In genomic region chr14:22226381-22226780, GRCh38 we compare ENCODE assay signal across 8 cellular contexts.
A peak's percentile ranks its signal among the peaks of the same experiment; 100 is the strongest.
DNase-seq lines count a peak whose midpoint lies in the region; ATAC-seq and TF ChIP-seq lines count a peak whose summit lies in the region.

No MANE protein-coding gene starts in this region.

- peak; percentile 75 for ATAC-seq in naive thymus-derived CD4-positive, alpha-beta T cell
- no peak for ATAC-seq in HG02623 (IDR thresholded peaks at IDR 0.05; ENCODE audit: unreplicated experiment)

- no peaks in the 10 kb centered on the region for H3K79me2 ChIP-seq in MM.1S (ENCODE audit: low read length)

- TF ChIP-seq CTCF in MM.1S (IDR thresholded peaks at IDR 0.05; ENCODE audit: low read length) = peak; percentile 43

- POLR2A ChIA-PET in naive thymus-derived CD4-positive, alpha-beta T cell (lab: Charles Lee) = interaction anchor here (1.3 to 1.8 kb wide), 4 partner anchors 54 to 336 kb away, joined by 3 to 5 read pairs (median 4); no protein-coding TSS in a partner anchor

- H3K36me3 Mint-ChIP-seq in naive thymus-derived CD4-positive, alpha-beta T cell = peaks cover 0 to 1% (median 0%) of the 10 kb centered on the region in 5 donors

- no peak overlapping the region for H3K4me2 ChIP-seq in MM.1S (ENCODE audit: low read depth, low read length)

- no peaks in the 10 kb centered on the region for H3K9me2 ChIP-seq in MM.1S (replicated peaks; ENCODE audit: insufficient read depth, low read length)

- no peaks in the 10 kb centered on the region for H4K20me1 ChIP-seq in MM.1S (ENCODE audit: insufficient read depth, low read length)

- no peaks in the 10 kb centered on the region for H3K9me3 ChIP-seq in MM.1S (replicated peaks; ENCODE audit: insufficient read depth, low read length)
- no peaks in the 10 kb centered on the region for H3K9me3 ChIP-seq in naive thymus-derived CD4-positive, alpha-beta T cell (ENCODE audit: control insufficient read depth in 2 of 3, low read length in 3 of 3)

- DNase-seq in GF-D8 (lab: John Stamatoyannopoulos, UW) (peak; percentile 36), MM.1S (no peak), LoVo (ENCODE audit: low spot score) (no peak), DMS153 (lab: John Stamatoyannopoulos, UW) (no peak), dermis blood vessel endothelial cell (no peak)
- peak; percentile 0 for DNase-seq in activated effector memory CD4-positive, alpha-beta T cell treated with Interleukin-2 at 50 U/mL for 16 hours
- DNase-seq in naive thymus-derived CD4-positive, alpha-beta T cell = peak in 6 of 9 donors; percentile 16 to 45 (median 32)

- H3K4me1 ChIP-seq in MM.1S (ENCODE audit: low read length) = no peaks in the 10 kb centered on the region
- no peaks in the 10 kb centered on the region for H3K4me1 ChIP-seq in naive thymus-derived CD4-positive, alpha-beta T cell (ENCODE audit: control insufficient read depth in 2 of 2, insufficient read depth in 2 of 2, low read length in 2 of 2)

- H3K9me3 Mint-ChIP-seq in naive thymus-derived CD4-positive, alpha-beta T cell = peaks cover 0 to 2% (median 0%) of the 10 kb centered on the region in 11 donors

- CTCF ChIA-PET in naive thymus-derived CD4-positive, alpha-beta T cell (lab: Charles Lee) = interaction anchor here (0.7 to 1.2 kb wide), 2 partner anchors 280 to 330 kb away, joined by 3 read pairs; no protein-coding TSS in a partner anchor

- H3K36me3 ChIP-seq in MM.1S (replicated peaks; ENCODE audit: insufficient read depth, low read length) = no peaks in the 10 kb centered on the region
- no peaks in the 10 kb centered on the region for H3K36me3 ChIP-seq in naive thymus-derived CD4-positive, alpha-beta T cell (ENCODE audit: control insufficient read depth in 2 of 3, insufficient read depth in 3 of 3, low read length in 3 of 3)

- H3K27ac Mint-ChIP-seq in naive thymus-derived CD4-positive, alpha-beta T cell = peak overlapping the region in 7 of 9 donors; percentile 48 to 81 (median 77)

- no peaks in the 10 kb centered on the region for H3F3A ChIP-seq in MM.1S (ENCODE audit: insufficient read depth, low read length)

- H3K4me1 Mint-ChIP-seq in naive thymus-derived CD4-positive, alpha-beta T cell = peaks cover 0 to 25% (median 13%) of the 10 kb centered on the region in 7 donors

- H3K4me3 ChIP-seq in MM.1S (ENCODE audit: low read length) = no peak overlapping the region
- peak overlapping the region; percentile 37 for H3K4me3 ChIP-seq in naive thymus-derived CD4-positive, alpha-beta T cell (ENCODE audit: low read length)

- H3K9ac ChIP-seq in MM.1S (ENCODE audit: low read length) = no peak overlapping the region

- no peaks in the 10 kb centered on the region for H3K27me3 ChIP-seq in MM.1S (replicated peaks; ENCODE audit: insufficient read depth, low read length)
- H3K27me3 ChIP-seq in naive thymus-derived CD4-positive, alpha-beta T cell (ENCODE audit: control insufficient read depth in 2 of 2, insufficient read depth in 2 of 2, low read length in 2 of 2) = no peaks in the 10 kb centered on the region

- intact Hi-C loops in naive thymus-derived CD4-positive, alpha-beta T cell (cut with micrococcal nuclease) = loop anchor here (1.0 to 5.0 kb wide), 3 partner anchors 51 to 344 kb away; no protein-coding TSS in a partner anchor

- no peak overlapping the region for H2AFZ ChIP-seq in MM.1S (ENCODE audit: low read length)

- peak overlapping the region; percentile 48 to 87 (median 79) for H3K4me3 Mint-ChIP-seq in naive thymus-derived CD4-positive, alpha-beta T cell

- no peaks in the 10 kb centered on the region for H3K27me3 Mint-ChIP-seq in naive thymus-derived CD4-positive, alpha-beta T cell

- H3K27ac ChIP-seq in MM.1S (ENCODE audit: low read length) = no peak overlapping the region
- peak overlapping the region; percentile 21 for H3K27ac ChIP-seq in naive thymus-derived CD4-positive, alpha-beta T cell (ENCODE audit: low read depth, low read length)

Comparison
In these comparisons a context has a peak if more than half of its experiments do, and no peak if none do; other contexts are left out.
1. DNase-seq: peak in GF-D8 (single experiment), activated effector memory CD4-positive, alpha-beta T cell treated with Interleukin-2 at 50 U/mL for 16 hours (single experiment) and naive thymus-derived CD4-positive, alpha-beta T cell (6 of 9); none in MM.1S (single experiment), LoVo (single experiment), DMS153 (single experiment) and dermis blood vessel endothelial cell (single experiment).